In the genomic region with DNA sequence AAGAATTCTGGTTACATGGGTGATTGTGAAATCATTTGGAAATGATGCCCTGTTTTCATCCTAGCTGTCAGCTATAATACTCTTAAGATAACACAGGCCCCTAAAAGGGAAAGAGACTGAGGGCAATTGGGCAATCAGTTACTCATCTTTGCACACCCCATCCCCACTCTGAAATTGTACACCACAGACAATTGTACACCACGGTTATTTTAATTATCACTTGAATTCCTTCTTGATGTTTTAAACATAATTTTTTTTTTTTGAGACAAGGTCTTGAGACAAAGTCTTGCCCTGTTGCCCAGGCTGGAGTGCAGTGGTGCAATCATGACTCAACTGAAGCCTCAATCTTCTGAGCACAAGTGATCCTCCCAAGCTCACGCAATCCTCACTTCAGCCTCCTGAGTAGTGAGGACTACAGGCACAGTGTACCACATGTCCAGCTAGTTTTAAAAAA, we compare ENCODE assay signal across 12 cellular contexts.
DNase-seq lines count a peak whose midpoint lies in the region; ATAC-seq, FAIRE-seq and TF ChIP-seq lines count a peak whose summit lies in the region.
"Had no signal": no experiment of that assay in that cellular context is flagged by ENCODE, and none has a peak within 500 bp of the region (broad histone marks: within the 10 kb centered on the region; RNA-seq: fewer than 3 reads in every experiment).

No MANE protein-coding gene starts in this region.

- no peak for TF ChIP-seq CTCF in astrocyte (IDR thresholded peaks at IDR 0.05; ENCODE audit: insufficient read depth, low read depth, low read length)
- TF ChIP-seq CTCF in thyroid gland (IDR thresholded peaks at IDR 0.05): no peak

- no peak for TF ChIP-seq POLR2A in thyroid gland (IDR thresholded peaks at IDR 0.05)

- H3K4me3 ChIP-seq in astrocyte (ENCODE audit: insufficient read depth, low read depth, low read length) (no peak overlapping the region), right cardiac atrium (ENCODE audit: low read length) (no peak overlapping the region), thyroid gland (replicated peaks in 1 of 3) (no peak overlapping the region)

- no peak overlapping the region for H3K4me2 ChIP-seq in astrocyte (ENCODE audit: low read length)

- DNase-seq in HTR-8/SVneo (ENCODE audit: insufficient read length, low spot score): peak; percentile 56
- peak; percentile 94 for DNase-seq in astrocyte (ENCODE audit: low read depth)
- DNase-seq in right cardiac atrium: peak; percentile 24 to 52 (median 34)
- peak; percentile 2 to 15 for DNase-seq in thyroid gland
- DNase-seq in HK-2 (ENCODE audit: unreplicated experiment): no peak
- no peak for DNase-seq in effector memory CD8-positive, alpha-beta T cell
- DNase-seq: activated T-cell treated with anti-CD3 and anti-CD28 coated beads for 4 hours, HFFc6, NCI-H510A, T-helper 2 cell had no signal

- H3K9ac ChIP-seq in astrocyte (ENCODE audit: low read length): no peak overlapping the region

- no peak overlapping the region for H3K27ac Mint-ChIP-seq in astrocyte (ENCODE audit: unreplicated experiment)
- H3K27ac Mint-ChIP-seq in effector memory CD8-positive, alpha-beta T cell: no peak overlapping the region
- H3K27ac Mint-ChIP-seq: HFFc6 had no signal

- H3K9me3 Mint-ChIP-seq in astrocyte (ENCODE audit: unreplicated experiment): peaks cover 4% of the 10 kb centered on the region
- H3K9me3 Mint-ChIP-seq in effector memory CD8-positive, alpha-beta T cell: peaks cover 0 to 7% of the 10 kb centered on the region in 2 donors

- H3K27me3 ChIP-seq in astrocyte (ENCODE audit: insufficient read depth, low read length) (no peaks in the 10 kb centered on the region), right cardiac atrium (ENCODE audit: control insufficient read depth, insufficient read depth) (no peaks in the 10 kb centered on the region), thyroid gland (no peaks in the 10 kb centered on the region)

- no peaks in the 10 kb centered on the region for H3K27me3 Mint-ChIP-seq in astrocyte (ENCODE audit: low read depth, unreplicated experiment)
- H3K27me3 Mint-ChIP-seq in effector memory CD8-positive, alpha-beta T cell: no peaks in the 10 kb centered on the region

- H3K4me3 Mint-ChIP-seq in astrocyte (ENCODE audit: unreplicated experiment): no peak overlapping the region
- no peak overlapping the region for H3K4me3 Mint-ChIP-seq in effector memory CD8-positive, alpha-beta T cell
- H3K4me3 Mint-ChIP-seq: HFFc6 had no signal

- H3K9me3 ChIP-seq in astrocyte (ENCODE audit: insufficient read depth, low read depth, low read length) (no peaks in the 10 kb centered on the region), right cardiac atrium (ENCODE audit: control insufficient read depth, low read length) (no peaks in the 10 kb centered on the region), thyroid gland (no peaks in the 10 kb centered on the region)

- H2AFZ ChIP-seq in astrocyte (ENCODE audit: low read depth, low read length): no peak overlapping the region

- H3K79me2 ChIP-seq in astrocyte (ENCODE audit: insufficient read depth, low read length): no peaks in the 10 kb centered on the region

- ATAC-seq in right cardiac atrium: peak; percentile 76 to 84
- ATAC-seq in HG02973 (IDR thresholded peaks at IDR 0.05; ENCODE audit: unreplicated experiment): no peak
- ATAC-seq in GM18502 (IDR thresholded peaks at IDR 0.05; ENCODE audit: poor library complexity, unreplicated experiment): no peak
- no peak for ATAC-seq in effector memory CD8-positive, alpha-beta T cell (replicated peaks)

- peaks cover 6% of the 10 kb centered on the region for H3K4me1 ChIP-seq in astrocyte (ENCODE audit: insufficient read depth, low read length)
- peaks cover 2% of the 10 kb centered on the region for H3K4me1 ChIP-seq in right cardiac atrium (ENCODE audit: control insufficient read depth, insufficient read depth, low read length)
- H3K4me1 ChIP-seq in thyroid gland: no peaks in the 10 kb centered on the region

- no peaks in the 10 kb centered on the region for H3K36me3 Mint-ChIP-seq in astrocyte (ENCODE audit: low read depth, unreplicated experiment)
- H3K36me3 Mint-ChIP-seq in effector memory CD8-positive, alpha-beta T cell (ENCODE audit: insufficient read depth): no peaks in the 10 kb centered on the region

- peak overlapping the region; percentile 14 for H3K27ac ChIP-seq in astrocyte (ENCODE audit: low read depth, low read length)
- H3K27ac ChIP-seq in right cardiac atrium (ENCODE audit: low read length): no peak overlapping the region
- H3K27ac ChIP-seq in thyroid gland: no peak overlapping the region

- no peak for FAIRE-seq in HTR-8/SVneo (lab: Jason Lieb, UNC)
- no peak for FAIRE-seq in astrocyte (lab: Jason Lieb, UNC)

- no peaks in the 10 kb centered on the region for H4K20me1 ChIP-seq in astrocyte (ENCODE audit: insufficient read depth, low read length)

- WGBS in right cardiac atrium: 68% methylated on average over 2 of the region's 2 CpGs
- 71 to 75% methylated on average over 2 of the region's 2 CpGs for WGBS in thyroid gland, 2 donors

- H3K36me3 ChIP-seq in astrocyte (ENCODE audit: insufficient read depth, low read length) (no peaks in the 10 kb centered on the region), thyroid gland (no peaks in the 10 kb centered on the region)

- H3K4me1 Mint-ChIP-seq in astrocyte (ENCODE audit: low read depth, unreplicated experiment): no peaks in the 10 kb centered on the region
- no peaks in the 10 kb centered on the region for H3K4me1 Mint-ChIP-seq in effector memory CD8-positive, alpha-beta T cell (ENCODE audit: low read depth in 2 of 2)

- intact Hi-C loops in right cardiac atrium (cut with DNase I): no loop called here
- intact Hi-C loops in thyroid gland (cut with DNase I): no loop called here

Comparison
In these comparisons a context has a peak if more than half of its experiments do, and no peak if none do; other contexts are left out.
1. DNase-seq: peak in HTR-8/SVneo (single experiment), astrocyte (single experiment), right cardiac atrium (3 of 3) and thyroid gland (2 of 2); none in HK-2 (single experiment) and effector memory CD8-positive, alpha-beta T cell (0 of 3).
2. ATAC-seq: peak in right cardiac atrium (2 of 2); none in HG02973 (single experiment), GM18502 (single experiment) and effector memory CD8-positive, alpha-beta T cell (single experiment).